In the genomic region with DNA sequence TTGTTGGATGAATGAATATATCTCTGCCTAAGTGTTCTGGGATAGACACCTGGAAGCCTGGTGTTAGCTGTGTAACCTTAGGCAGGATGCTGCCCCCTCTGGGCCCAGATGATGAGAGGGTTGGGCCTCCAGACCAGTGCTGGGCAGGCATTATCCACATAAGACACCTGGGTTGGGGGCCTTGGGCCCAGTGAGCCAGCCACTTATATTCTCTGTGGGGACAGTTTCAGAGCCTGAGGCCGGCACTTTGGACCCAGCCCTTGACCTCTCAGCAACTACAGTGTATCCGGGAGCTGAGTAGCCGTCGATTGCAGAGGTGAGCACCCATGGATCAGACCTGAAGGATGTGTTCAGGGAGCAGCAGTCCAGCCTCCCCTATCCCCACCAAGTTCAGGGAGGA, we compare ENCODE assay signal across 1 cellular context.
TF ChIP-seq lines count a peak whose summit lies in the region.

No MANE protein-coding gene starts in this region.

TF ChIP-seq in HepG2, 621 proteins besides CTCF, POLR2A, EP300 and RAD21:
- TF ChIP-seq ZNF768 (CRISPR knock-in tag; IDR thresholded peaks at IDR 0.05) (peak; percentile 84), KMT2A (CRISPR knock-in tag; IDR thresholded peaks at IDR 0.05) (no peak)
